In genomic region chr16:73050115-73051099, GRCh38 we compare ENCODE assay signal across 1 cellular context.
TF ChIP-seq lines count a peak whose summit lies in the region.

No MANE protein-coding gene starts in this region.

TF ChIP-seq in HepG2, 621 proteins besides CTCF, POLR2A, EP300 and RAD21 (continued from another document and continues in another):
- TF ChIP-seq ZNF574 (CRISPR knock-in tag; IDR thresholded peaks at IDR 0.05) (no peak), SMAD9 (CRISPR knock-in tag; IDR thresholded peaks at IDR 0.05) (no peak), ZNF329 (CRISPR knock-in tag; IDR thresholded peaks at IDR 0.05; ENCODE audit: low read depth) (no peak), ZFAT (CRISPR knock-in tag; conservative IDR thresholded peaks at IDR 0.05) (no peak), BCLAF1 (IDR thresholded peaks at IDR 0.05) (no peak), ZNF550 (CRISPR knock-in tag; IDR thresholded peaks at IDR 0.05; ENCODE audit: borderline replicate concordance) (no peak), MAFG (CRISPR knock-in tag; IDR thresholded peaks at IDR 0.05) (no peak), ZNF335 (CRISPR knock-in tag; IDR thresholded peaks at IDR 0.05) (no peak), DNMT1 (CRISPR knock-in tag; IDR thresholded peaks at IDR 0.05) (no peak), MATR3 (CRISPR knock-in tag; IDR thresholded peaks at IDR 0.05) (no peak), PCBP1 (IDR thresholded peaks at IDR 0.05; ENCODE audit: borderline replicate concordance, low read depth, low read length) (no peak), NFE2L1 (CRISPR knock-in tag; IDR thresholded peaks at IDR 0.05; ENCODE audit: borderline replicate concordance) (no peak), DNMT3B (CRISPR knock-in tag; conservative IDR thresholded peaks at IDR 0.05) (no peak), ZNF7 (CRISPR knock-in tag; IDR thresholded peaks at IDR 0.05) (no peak), TAF15 (IDR thresholded peaks at IDR 0.05; ENCODE audit: low read depth, low read length, poor library complexity, severe bottlenecking) (no peak), ZNF44 (CRISPR knock-in tag; IDR thresholded peaks at IDR 0.05) (no peak), HMGA1 (CRISPR knock-in tag; conservative IDR thresholded peaks at IDR 0.05) (no peak), ZFP41 (CRISPR knock-in tag; IDR thresholded peaks at IDR 0.05; ENCODE audit: borderline replicate concordance) (no peak), IRF1 (CRISPR knock-in tag; IDR thresholded peaks at IDR 0.05; ENCODE audit: low read depth) (no peak), ZNF713 (CRISPR knock-in tag; IDR thresholded peaks at IDR 0.05) (no peak), SMARCC2 (IDR thresholded peaks at IDR 0.05) (no peak), KLF9 (CRISPR knock-in tag; IDR thresholded peaks at IDR 0.05; ENCODE audit: low read depth) (no peak), SP5 (CRISPR knock-in tag; IDR thresholded peaks at IDR 0.05; ENCODE audit: borderline replicate concordance, low read depth) (no peak), HNRNPK (IDR thresholded peaks at IDR 0.05; ENCODE audit: low read depth, low read length, poor library complexity, severe bottlenecking) (no peak), ZNF549 (CRISPR knock-in tag; IDR thresholded peaks at IDR 0.05) (no peak), RNF2 (conservative IDR thresholded peaks at IDR 0.05; ENCODE audit: low read depth) (no peak), RFX1 (IDR thresholded peaks at IDR 0.05) (no peak), GZF1 (CRISPR knock-in tag; IDR thresholded peaks at IDR 0.05) (no peak), GPBP1L1 (CRISPR knock-in tag; IDR thresholded peaks at IDR 0.05) (no peak), ZBTB25 (CRISPR knock-in tag; IDR thresholded peaks at IDR 0.05) (peak; percentile 66), ZNF143 (CRISPR knock-in tag; IDR thresholded peaks at IDR 0.05) (no peak), ZC3H13 (CRISPR knock-in tag; IDR thresholded peaks at IDR 0.05) (no peak), NCOA2 (CRISPR knock-in tag; IDR thresholded peaks at IDR 0.05) (no peak), TIGD3 (CRISPR knock-in tag; IDR thresholded peaks at IDR 0.05; ENCODE audit: borderline replicate concordance) (no peak), MIER3 (CRISPR knock-in tag; IDR thresholded peaks at IDR 0.05; ENCODE audit: borderline replicate concordance) (0 out of 2 replicates have a peak, but pooled peaks have one; percentile 28), MBD4 (IDR thresholded peaks at IDR 0.05; ENCODE audit: borderline replicate concordance, low read length) (no peak), MED1 (CRISPR knock-in tag; IDR thresholded peaks at IDR 0.05) (peak; percentile 35), SALL2 (CRISPR knock-in tag; IDR thresholded peaks at IDR 0.05) (no peak), RFX5 (IDR thresholded peaks at IDR 0.05; ENCODE audit: low read depth, low read length) (no peak), SRY (CRISPR knock-in tag; IDR thresholded peaks at IDR 0.05) (no peak), SMYD3 (CRISPR knock-in tag; IDR thresholded peaks at IDR 0.05) (no peak), CREB1 (IDR thresholded peaks at IDR 0.05) (no peak), CREB1 (CRISPR knock-in tag; IDR thresholded peaks at IDR 0.05) (no peak; the same call in 1 of the 2 replicates), ZNF296 (CRISPR knock-in tag; conservative IDR thresholded peaks at IDR 0.05) (no peak), ZNF564 (CRISPR knock-in tag; IDR thresholded peaks at IDR 0.05) (no peak), RCOR2 (CRISPR knock-in tag; IDR thresholded peaks at IDR 0.05) (peak; percentile 19; the same call in 1 of the 2 replicates), TBL1XR1 (IDR thresholded peaks at IDR 0.05; ENCODE audit: borderline replicate concordance, low read length, partially characterized antibody) (no peak), RARA (CRISPR knock-in tag; IDR thresholded peaks at IDR 0.05) (no peak; the same call in 1 of the 2 replicates), MAF1 (CRISPR knock-in tag; IDR thresholded peaks at IDR 0.05; ENCODE audit: borderline replicate concordance) (0 out of 2 replicates have a peak, but pooled peaks have one; percentile 41)
- TF ChIP-seq, protein P1, sequence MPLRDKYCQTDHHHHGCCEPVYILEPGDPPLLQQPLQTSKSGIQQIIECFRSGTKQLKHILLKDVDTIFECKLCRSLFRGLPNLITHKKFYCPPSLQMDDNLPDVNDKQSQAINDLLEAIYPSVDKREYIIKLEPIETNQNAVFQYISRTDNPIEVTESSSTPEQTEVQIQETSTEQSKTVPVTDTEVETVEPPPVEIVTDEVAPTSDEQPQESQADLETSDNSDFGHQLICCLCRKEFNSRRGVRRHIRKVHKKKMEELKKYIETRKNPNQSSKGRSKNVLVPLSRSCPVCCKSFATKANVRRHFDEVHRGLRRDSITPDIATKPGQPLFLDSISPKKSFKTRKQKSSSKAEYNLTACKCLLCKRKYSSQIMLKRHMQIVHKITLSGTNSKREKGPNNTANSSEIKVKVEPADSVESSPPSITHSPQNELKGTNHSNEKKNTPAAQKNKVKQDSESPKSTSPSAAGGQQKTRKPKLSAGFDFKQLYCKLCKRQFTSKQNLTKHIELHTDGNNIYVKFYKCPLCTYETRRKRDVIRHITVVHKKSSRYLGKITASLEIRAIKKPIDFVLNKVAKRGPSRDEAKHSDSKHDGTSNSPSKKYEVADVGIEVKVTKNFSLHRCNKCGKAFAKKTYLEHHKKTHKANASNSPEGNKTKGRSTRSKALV (CRISPR knock-in tag; IDR thresholded peaks at IDR 0.05), result 0 out of 2 replicates have a peak, but pooled peaks have one; percentile 78
- TF ChIP-seq, protein P2, sequence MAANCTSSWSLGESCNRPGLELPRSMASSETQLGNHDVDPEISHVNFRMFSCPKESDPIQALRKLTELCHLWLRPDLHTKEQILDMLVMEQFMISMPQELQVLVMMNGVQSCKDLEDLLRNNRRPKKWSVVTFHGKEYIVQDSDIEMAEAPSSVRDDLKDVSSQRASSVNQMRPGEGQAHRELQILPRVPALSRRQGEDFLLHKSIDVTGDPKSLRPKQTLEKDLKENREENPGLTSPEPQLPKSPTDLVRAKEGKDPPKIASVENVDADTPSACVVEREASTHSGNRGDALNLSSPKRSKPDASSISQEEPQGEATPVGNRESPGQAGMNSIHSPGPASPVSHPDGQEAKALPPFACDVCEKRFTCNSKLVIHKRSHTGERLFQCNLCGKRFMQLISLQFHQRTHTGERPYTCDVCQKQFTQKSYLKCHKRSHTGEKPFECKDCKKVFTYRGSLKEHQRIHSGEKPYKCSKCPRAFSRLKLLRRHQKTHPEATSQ (CRISPR knock-in tag; IDR thresholded peaks at IDR 0.05; ENCODE audit: borderline replicate concordance), result no peak
- TF ChIP-seq, protein P3, sequence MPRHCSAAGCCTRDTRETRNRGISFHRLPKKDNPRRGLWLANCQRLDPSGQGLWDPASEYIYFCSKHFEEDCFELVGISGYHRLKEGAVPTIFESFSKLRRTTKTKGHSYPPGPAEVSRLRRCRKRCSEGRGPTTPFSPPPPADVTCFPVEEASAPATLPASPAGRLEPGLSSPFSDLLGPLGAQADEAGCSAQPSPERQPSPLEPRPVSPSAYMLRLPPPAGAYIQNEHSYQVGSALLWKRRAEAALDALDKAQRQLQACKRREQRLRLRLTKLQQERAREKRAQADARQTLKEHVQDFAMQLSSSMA (CRISPR knock-in tag; IDR thresholded peaks at IDR 0.05), result no peak
- TF ChIP-seq, protein P4, sequence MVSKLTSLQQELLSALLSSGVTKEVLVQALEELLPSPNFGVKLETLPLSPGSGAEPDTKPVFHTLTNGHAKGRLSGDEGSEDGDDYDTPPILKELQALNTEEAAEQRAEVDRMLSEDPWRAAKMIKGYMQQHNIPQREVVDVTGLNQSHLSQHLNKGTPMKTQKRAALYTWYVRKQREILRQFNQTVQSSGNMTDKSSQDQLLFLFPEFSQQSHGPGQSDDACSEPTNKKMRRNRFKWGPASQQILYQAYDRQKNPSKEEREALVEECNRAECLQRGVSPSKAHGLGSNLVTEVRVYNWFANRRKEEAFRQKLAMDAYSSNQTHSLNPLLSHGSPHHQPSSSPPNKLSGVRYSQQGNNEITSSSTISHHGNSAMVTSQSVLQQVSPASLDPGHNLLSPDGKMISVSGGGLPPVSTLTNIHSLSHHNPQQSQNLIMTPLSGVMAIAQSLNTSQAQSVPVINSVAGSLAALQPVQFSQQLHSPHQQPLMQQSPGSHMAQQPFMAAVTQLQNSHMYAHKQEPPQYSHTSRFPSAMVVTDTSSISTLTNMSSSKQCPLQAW (CRISPR knock-in tag; IDR thresholded peaks at IDR 0.05), result no peak
- TF ChIP-seq, protein P5, sequence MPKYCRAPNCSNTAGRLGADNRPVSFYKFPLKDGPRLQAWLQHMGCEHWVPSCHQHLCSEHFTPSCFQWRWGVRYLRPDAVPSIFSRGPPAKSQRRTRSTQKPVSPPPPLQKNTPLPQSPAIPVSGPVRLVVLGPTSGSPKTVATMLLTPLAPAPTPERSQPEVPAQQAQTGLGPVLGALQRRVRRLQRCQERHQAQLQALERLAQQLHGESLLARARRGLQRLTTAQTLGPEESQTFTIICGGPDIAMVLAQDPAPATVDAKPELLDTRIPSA (CRISPR knock-in tag; IDR thresholded peaks at IDR 0.05; ENCODE audit: borderline replicate concordance), result no peak
